In genomic region chr2:143442203-143442602, GRCh38 we compare ENCODE assay signal across 21 cellular contexts.
A peak's percentile ranks its signal among the peaks of the same experiment; 100 is the strongest.
DNase-seq lines count a peak whose midpoint lies in the region; ATAC-seq, FAIRE-seq and TF ChIP-seq lines count a peak whose summit lies in the region.
"Had no signal": no experiment of that assay in that cellular context is flagged by ENCODE, and none has a peak within 500 bp of the region (broad histone marks: within the 10 kb centered on the region; RNA-seq: fewer than 3 reads in every experiment).

No MANE protein-coding gene starts in this region.

- H3K18ac ChIP-seq in H1 (ENCODE audit: extremely low read depth, low read length), result no peak overlapping the region

- H3K4me3 ChIP-seq in H1 (ENCODE audit: extremely low read depth in 1 of 4, insufficient read depth in 2 of 4, low read depth in 3 of 4, low read length in 4 of 4) (no peak overlapping the region), thyroid gland (replicated peaks in 1 of 3) (no peak overlapping the region), gastroesophageal sphincter (no peak overlapping the region)
- H3K4me3 ChIP-seq: Peyer's patch had no signal

- H3K79me1 ChIP-seq in H1 (ENCODE audit: low read depth, low read length), result no peaks in the 10 kb centered on the region

- CTCF ChIA-PET in H1 (lab: Charles Lee; ENCODE audit: partially characterized antibody), result no interaction called here

- H3K9ac ChIP-seq in H1 (replicated peaks in 1 of 4; ENCODE audit: extremely low read depth in 1 of 4, low read depth in 3 of 4, low read length in 3 of 4), result no peak overlapping the region
- H3K9ac ChIP-seq: KMS-11 had no signal

- TF ChIP-seq CTCF in H1 (IDR thresholded peaks at IDR 0.05; ENCODE audit: control extremely low read depth in 1 of 3, insufficient read depth in 1 of 3, low read depth in 1 of 3, low read length in 3 of 3), result no peak
- no peak for TF ChIP-seq CTCF in nephron progenitor cell (IDR thresholded peaks at IDR 0.05)
- no peak for TF ChIP-seq CTCF in thyroid gland (IDR thresholded peaks at IDR 0.05)
- TF ChIP-seq CTCF in gastroesophageal sphincter (IDR thresholded peaks at IDR 0.05), result no peak

- no peaks in the 10 kb centered on the region for H3K79me2 ChIP-seq in H1 (ENCODE audit: control insufficient read depth in 1 of 2, insufficient read depth in 2 of 2, low read length in 2 of 2)

- intact Hi-C loops in thyroid gland (cut with DNase I) (no loop called here), left colon (cut with DNase I, micrococcal nuclease) (no loop called here)

- TF ChIP-seq POLR2A in H1 (IDR thresholded peaks at IDR 0.05; ENCODE audit: control extremely low read depth in 1 of 2, low read depth in 2 of 2, low read length in 2 of 2), result no peak
- no peak for TF ChIP-seq POLR2A in thyroid gland (IDR thresholded peaks at IDR 0.05)
- TF ChIP-seq POLR2A in gastroesophageal sphincter (IDR thresholded peaks at IDR 0.05), result no peak

- no peak for TF ChIP-seq EP300 in H1 (IDR thresholded peaks at IDR 0.05; ENCODE audit: borderline replicate concordance in 1 of 2, low read depth in 2 of 2, low read length in 2 of 2)
- no peak for TF ChIP-seq EP300 in gastroesophageal sphincter (IDR thresholded peaks at IDR 0.05)

- H3K9me3 Mint-ChIP-seq in nephron progenitor cell, result no peaks in the 10 kb centered on the region
- H3K9me3 Mint-ChIP-seq: CD8-positive, alpha-beta T cell; HFFc6 had no signal

- H3K4me1 Mint-ChIP-seq in T-helper 17 cell (peaks cover 10% of the 10 kb centered on the region), nephron progenitor cell (no peaks in the 10 kb centered on the region)

- H3K27me3 Mint-ChIP-seq in T-helper 17 cell, result no peaks in the 10 kb centered on the region
- no peaks in the 10 kb centered on the region for H3K27me3 Mint-ChIP-seq in nephron progenitor cell (ENCODE audit: low read depth, poor library complexity)

- H4K5ac ChIP-seq in H1 (ENCODE audit: insufficient read length, low read depth, low read length), result no peak overlapping the region

- no peak overlapping the region for H4K91ac ChIP-seq in H1 (replicated peaks; ENCODE audit: insufficient read length, low read length)

- H3K36me3 ChIP-seq in H1 (ENCODE audit: control insufficient read depth in 2 of 4, insufficient read depth in 4 of 4, low read length in 3 of 4), result no peaks in the 10 kb centered on the region
- H3K36me3 ChIP-seq in thyroid gland, result no peaks in the 10 kb centered on the region
- H3K36me3 ChIP-seq in gastroesophageal sphincter, result no peaks in the 10 kb centered on the region
- H3K36me3 ChIP-seq: BE2C, Peyer's patch had no signal

- no peak overlapping the region for H2BK5ac ChIP-seq in H1 (ENCODE audit: low read depth, low read length)

- H3K27ac Mint-ChIP-seq in T-helper 17 cell, result peak overlapping the region; percentile 34
- peak overlapping the region; percentile 78 for H3K27ac Mint-ChIP-seq in nephron progenitor cell
- H3K27ac Mint-ChIP-seq: HFFc6 had no signal

- H2BK12ac ChIP-seq in H1 (ENCODE audit: low read depth, low read length), result no peak overlapping the region

- peaks cover 8% of the 10 kb centered on the region for H3K36me3 Mint-ChIP-seq in T-helper 17 cell (ENCODE audit: low read depth)
- no peaks in the 10 kb centered on the region for H3K36me3 Mint-ChIP-seq in nephron progenitor cell (ENCODE audit: low read depth)

- no peak for FAIRE-seq in H1 (lab: Jason Lieb, UNC)
- FAIRE-seq: D721Med, GM12892 had no signal

- H2AK5ac ChIP-seq in H1 (ENCODE audit: low read depth, low read length), result no peak overlapping the region

- H3K56ac ChIP-seq in H1 (replicated peaks; ENCODE audit: insufficient read length, low read depth, low read length), result no peak overlapping the region

- H3K4me1 ChIP-seq in H1 (replicated peaks in 1 of 4; ENCODE audit: control insufficient read depth in 3 of 4, insufficient read depth in 4 of 4, low read length in 3 of 4) (no peaks in the 10 kb centered on the region), thyroid gland (peaks cover 0 to 5% of the 10 kb centered on the region in 2 donors), gastroesophageal sphincter (no peaks in the 10 kb centered on the region)
- H3K4me1 ChIP-seq: BE2C, Peyer's patch had no signal

- no peak overlapping the region for H3K4me2 ChIP-seq in H1 (ENCODE audit: insufficient read depth in 1 of 2, low read depth in 2 of 2, low read length in 2 of 2)
- H3K4me2 ChIP-seq: KMS-11 had no signal

- no peak overlapping the region for H2BK20ac ChIP-seq in H1 (ENCODE audit: low read length)

- no peak overlapping the region for H3K4ac ChIP-seq in H1 (replicated peaks; ENCODE audit: insufficient read length, low read depth, low read length)

- H3K9me3 ChIP-seq in T-helper 17 cell (ENCODE audit: control insufficient read depth, low read length, poor library complexity, severe bottlenecking), result no peaks in the 10 kb centered on the region
- H3K9me3 ChIP-seq in H1 (ENCODE audit: insufficient read depth in 2 of 2, low read depth in 1 of 2, low read length in 1 of 2), result no peaks in the 10 kb centered on the region
- H3K9me3 ChIP-seq in thyroid gland, result no peaks in the 10 kb centered on the region
- no peaks in the 10 kb centered on the region for H3K9me3 ChIP-seq in gastroesophageal sphincter
- H3K9me3 ChIP-seq: BE2C, Peyer's patch had no signal

- H3K23me2 ChIP-seq in H1 (ENCODE audit: low read depth, low read length), result no peaks in the 10 kb centered on the region

- no peak overlapping the region for H3K14ac ChIP-seq in H1 (ENCODE audit: insufficient read length)

- no peak overlapping the region for H2BK15ac ChIP-seq in H1 (ENCODE audit: low read length)

- DNase-seq in T-helper 17 cell (no peak), H1 (ENCODE audit: low read depth in 1 of 2, low spot score in 2 of 2) (no peak), nephron progenitor cell (no peak), thyroid gland (peak; percentile 15 to 37), cerebellum (ENCODE audit: low spot score) (no peak), left colon (no peak)
- DNase-seq: BE2C; CD8-positive, alpha-beta T cell; DMS79 treated with DMSO at 0.1 percent for 48 hours; GDM1; HFFc6; NCI-H1092 treated with DMSO at 0.1 percent for 48 hours; NCI-H187; NCI-H446 treated with DMSO at 0.1 percent for 48 hours; NCI-H82; Peyer's patch; SHP77 treated with DMSO at 0.1 percent for 48 hours had no signal

- H3K4me3 Mint-ChIP-seq in T-helper 17 cell (no peak overlapping the region), nephron progenitor cell (no peak overlapping the region)
- H3K4me3 Mint-ChIP-seq: CD8-positive, alpha-beta T cell; HFFc6 had no signal

- WGBS in H1 (ENCODE audit: extremely low coverage in 1 of 2, insufficient coverage in 1 of 2, insufficient read length in 1 of 2, insufficient replicate concordance in 2 of 2, low coverage in 1 of 2, low lambda C conversion rate in 2 of 2, missing lambda C conversion rate in 1 of 2), 2 experiments, result 86% methylated on average over 6 of the region's 6 CpGs; no CpG with 5 or more reads in 1 of the 2 experiments
- WGBS in thyroid gland, 2 donors, result 33 to 55% methylated on average over 6 of the region's 6 CpGs
- WGBS in gastroesophageal sphincter (ENCODE audit: low coverage in 1 of 2), 2 donors, result 60% methylated on average over 5 of the region's 6 CpGs; no CpG with 5 or more reads in 1 of the 2 donors

- H3K27ac ChIP-seq in H1 (ENCODE audit: low read depth, low read length), result no peak overlapping the region
- H3K27ac ChIP-seq in thyroid gland, result peak overlapping the region in 2 of 3 donors; percentile 37 to 45
- peak overlapping the region in 2 of 4 donors; percentile 49 to 58 for H3K27ac ChIP-seq in gastroesophageal sphincter
- H3K27ac ChIP-seq: KMS-11 had no signal

- POLR2A ChIA-PET in H1 (lab: Charles Lee; ENCODE audit: partially characterized antibody), result interaction anchor here (0.5 kb wide), 1 partner anchor 357 kb away, joined by 3 read pairs; no protein-coding TSS in a partner anchor

- H2AFZ ChIP-seq in H1 (ENCODE audit: low read length), result 0 out of 2 replicates have a peak overlapping the region, but pooled peaks have one; percentile 46

- no peak overlapping the region for H2BK120ac ChIP-seq in H1 (replicated peaks; ENCODE audit: low read depth, low read length)

- no peaks in the 10 kb centered on the region for H4K20me1 ChIP-seq in H1 (replicated peaks in 1 of 2; ENCODE audit: control insufficient read depth in 1 of 2, insufficient read depth in 2 of 2, low read length in 2 of 2)

- H3K27me3 ChIP-seq in H1 (replicated peaks in 1 of 4; ENCODE audit: control insufficient read depth in 3 of 4, extremely low read depth in 1 of 4, insufficient read depth in 3 of 4, low read length in 3 of 4), result no peaks in the 10 kb centered on the region
- no peaks in the 10 kb centered on the region for H3K27me3 ChIP-seq in thyroid gland
- H3K27me3 ChIP-seq in gastroesophageal sphincter, result no peaks in the 10 kb centered on the region
- H3K27me3 ChIP-seq: BE2C, Peyer's patch had no signal

- no peak overlapping the region for H3K23ac ChIP-seq in H1 (ENCODE audit: insufficient read length)

- H4K8ac ChIP-seq in H1 (ENCODE audit: extremely low read depth, insufficient read depth, low read length), result no peak overlapping the region

- ATAC-seq in T-helper 17 cell (no peak), gastroesophageal sphincter (no peak), left colon (no peak)
- ATAC-seq: CD8-positive, alpha-beta T cell had no signal

- no peak for TF ChIP-seq RAD21 in H1 (IDR thresholded peaks at IDR 0.05 in 1 of 2, conservative IDR thresholded peaks at IDR 0.05 in 1 of 2; ENCODE audit: low read depth in 2 of 2, low read length in 2 of 2)

TF ChIP-seq in H1, 55 proteins besides CTCF, POLR2A, EP300 and RAD21 (continues in another document):
- TF ChIP-seq TAF7 (optimal IDR thresholded peaks at IDR 0.05; ENCODE audit: borderline replicate concordance, low read depth, low read length), result no peak
- no peak for TF ChIP-seq RNF2 (IDR thresholded peaks at IDR 0.05; ENCODE audit: borderline replicate concordance, low read depth, low read length, missing control alignments, poor library complexity, severe bottlenecking)
- TF ChIP-seq USF2 (IDR thresholded peaks at IDR 0.05; ENCODE audit: low read length), result no peak
- no peak for TF ChIP-seq BACH1 (IDR thresholded peaks at IDR 0.05; ENCODE audit: low read length)
- no peak for TF ChIP-seq JUN (IDR thresholded peaks at IDR 0.05; ENCODE audit: low read depth, low read length)
- TF ChIP-seq SAP30 (IDR thresholded peaks at IDR 0.05; ENCODE audit: insufficient read depth, insufficient replicate concordance, low read length), result no peak
- TF ChIP-seq KDM5A (IDR thresholded peaks at IDR 0.05; ENCODE audit: low read length), result no peak
- TF ChIP-seq TCF12 (IDR thresholded peaks at IDR 0.05; ENCODE audit: low read depth, low read length), result no peak
- TF ChIP-seq SIN3A (conservative IDR thresholded peaks at IDR 0.05 in 1 of 2, IDR thresholded peaks at IDR 0.05 in 1 of 2; ENCODE audit: low read depth in 1 of 2, low read length in 2 of 2), result no peak
- no peak for TF ChIP-seq MAFK (IDR thresholded peaks at IDR 0.05; ENCODE audit: low read depth, low read length)

Comparison
In these comparisons a context has a peak if more than half of its experiments do, and no peak if none do; other contexts are left out.
1. DNase-seq: peak in thyroid gland (2 of 2); none in T-helper 17 cell (0 of 3), H1 (0 of 2), nephron progenitor cell (single experiment), cerebellum (single experiment) and left colon (0 of 2).